In the genomic region with DNA sequence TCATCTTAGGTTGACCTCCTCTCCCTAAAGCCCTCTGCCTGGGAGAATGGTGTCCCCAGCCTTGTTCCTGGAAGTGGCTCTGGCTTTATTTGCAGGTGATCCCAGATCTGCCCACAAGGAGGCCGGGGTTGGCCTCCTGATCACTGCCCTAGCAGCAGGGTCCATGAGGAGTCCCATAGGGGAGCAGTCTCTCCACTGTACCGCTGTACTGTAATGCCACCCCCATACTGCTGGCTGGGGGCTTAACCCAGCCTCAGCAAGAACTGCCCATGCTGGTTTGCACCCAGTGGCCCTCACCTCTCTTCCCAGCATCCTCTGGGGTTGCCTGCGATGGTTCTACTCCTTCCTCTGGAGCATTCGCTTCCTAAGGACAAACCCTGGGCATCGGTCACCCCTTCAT, we compare ENCODE assay signal across 9 cellular contexts. TPM values are rescaled to one million over a fixed set of nuclear protein-coding genes. Genes with fewer than 3 reads are reported as not detected.
A peak's percentile ranks its signal among the peaks of the same experiment; 100 is the strongest.
DNase-seq lines count a peak whose midpoint lies in the region; ATAC-seq and TF ChIP-seq lines count a peak whose summit lies in the region.
"Had no signal": no experiment of that assay in that cellular context is flagged by ENCODE, and none has a peak within 500 bp of the region (broad histone marks: within the 10 kb centered on the region; RNA-seq: fewer than 3 reads in every experiment).

No MANE protein-coding gene starts in this region.

- peak overlapping the region; percentile 35 for H3K27ac Mint-ChIP-seq in neural crest cell (ENCODE audit: unreplicated experiment)

- H3K36me3 ChIP-seq in KMS-11 (ENCODE audit: insufficient read depth): no peaks in the 10 kb centered on the region

- H3K4me1 ChIP-seq in KMS-11 (ENCODE audit: low read depth, poor library complexity, severe bottlenecking): peaks cover 18% of the 10 kb centered on the region

- no peaks in the 10 kb centered on the region for H4K20me1 ChIP-seq in KMS-11 (ENCODE audit: insufficient read depth)

- no peaks in the 10 kb centered on the region for H3K27me3 ChIP-seq in KMS-11 (ENCODE audit: insufficient read depth, low read depth)

- no peak overlapping the region for H3K4me2 ChIP-seq in KMS-11

- H3K9ac ChIP-seq in KMS-11: no peak overlapping the region

- no peak for DNase-seq in GM12864 (ENCODE audit: low read depth)
- DNase-seq in cerebellar cortex (ENCODE audit: low spot score): peak; percentile 19
- DNase-seq in neural crest cell (ENCODE audit: low read depth, low spot score): no peak
- no peak for DNase-seq in HCEC 1CT
- DNase-seq in globus pallidus (ENCODE audit: low spot score): no peak
- DNase-seq: NCI-H1694 had no signal

- no peaks in the 10 kb centered on the region for H3K9me3 Mint-ChIP-seq in neural crest cell

- H3K36me3 Mint-ChIP-seq in neural crest cell (ENCODE audit: low read depth): no peaks in the 10 kb centered on the region

- H3K27ac ChIP-seq in KMS-11: no peak overlapping the region

- no peaks in the 10 kb centered on the region for H3K79me2 ChIP-seq in KMS-11 (ENCODE audit: insufficient read depth, low read depth)

- peak; percentile 37 for TF ChIP-seq CTCF in GM12864 (IDR thresholded peaks at IDR 0.05; ENCODE audit: low read depth, low read length, missing control alignments)
- TF ChIP-seq CTCF in KMS-11 (conservative IDR thresholded peaks at IDR 0.05; ENCODE audit: low read depth, low read length): peak; percentile 34; the same call in 1 of the 2 replicates
- TF ChIP-seq CTCF in neural crest cell (conservative IDR thresholded peaks at IDR 0.05): peak; percentile 44

- ATAC-seq in GM21723 (IDR thresholded peaks at IDR 0.05; ENCODE audit: unreplicated experiment): no peak
- ATAC-seq in GM18870 (IDR thresholded peaks at IDR 0.05; ENCODE audit: unreplicated experiment): no peak

- peaks cover 4% of the 10 kb centered on the region for H3K27me3 Mint-ChIP-seq in neural crest cell (ENCODE audit: low read depth)

- H3K4me1 Mint-ChIP-seq in neural crest cell: peaks cover 67% of the 10 kb centered on the region

- no peak overlapping the region for H2AFZ ChIP-seq in KMS-11 (ENCODE audit: low read depth)

- H3K4me3 ChIP-seq in GM12864 (ENCODE audit: low read depth, low read length) (no peak overlapping the region), KMS-11 (IDR thresholded peaks at IDR 0.05; ENCODE audit: insufficient read depth, low read depth, low read length) (no peak overlapping the region)

- H3K4me3 Mint-ChIP-seq in neural crest cell: peak overlapping the region; percentile 7

RNA-seq across cellular contexts. Expression of gene PSME3IP1, which starts 39.1 kb away (rescaled TPM):
- 102 and 108 TPM in 2 replicates for total RNA-seq in neural crest cell

RNA-seq across cellular contexts. Expression of gene RSPRY1, which starts 39.4 kb away (rescaled TPM):
- 46.8 and 53.4 TPM in 2 replicates for total RNA-seq in neural crest cell

RNA-seq across cellular contexts. Expression of gene CPNE2, which starts 54.4 kb away (rescaled TPM):
- 33.1 and 36.9 TPM in 2 replicates for total RNA-seq in neural crest cell
